ENCODE assay signal across 16 cellular contexts in genomic region chr15:77781131-77782051, GRCh38.
DNase-seq lines count a peak whose midpoint lies in the region; ATAC-seq and TF ChIP-seq lines count a peak whose summit lies in the region.
"Had no signal": no experiment of that assay in that cellular context is flagged by ENCODE, and none has a peak within 500 bp of the region (broad histone marks: within the 10 kb centered on the region; RNA-seq: fewer than 3 reads in every experiment).

No MANE protein-coding gene starts in this region.

- intact Hi-C loops in dorsolateral prefrontal cortex (cut with DNase I) = loop anchor here in 1 of 2 donors (5.0 kb wide), 1 partner anchor 49 kb away; no protein-coding TSS in a partner anchor

- H4K20me1 ChIP-seq in osteoblast (ENCODE audit: insufficient read depth, low read length) = peaks cover 6% of the 10 kb centered on the region

- no peak for TF ChIP-seq CTCF in dorsolateral prefrontal cortex (IDR thresholded peaks at IDR 0.05 in 54 of 56, conservative IDR thresholded peaks at IDR 0.05 in 2 of 56; ENCODE audit: low read depth in 1 of 56, partially characterized antibody in 56 of 56)
- TF ChIP-seq CTCF in osteoblast (IDR thresholded peaks at IDR 0.05; ENCODE audit: extremely low read depth, low read depth, low read length) = no peak

- no peaks in the 10 kb centered on the region for H3K27me3 ChIP-seq in dorsolateral prefrontal cortex
- peaks cover under 1% of the 10 kb centered on the region for H3K27me3 ChIP-seq in osteoblast (ENCODE audit: insufficient read depth, low read length)

- H3K9me3 ChIP-seq in SK-N-MC (ENCODE audit: low read depth, low read length) = no peaks in the 10 kb centered on the region
- H3K9me3 ChIP-seq in osteoblast (ENCODE audit: low read depth, low read length) = no peaks in the 10 kb centered on the region

- no peak overlapping the region for H3K9ac ChIP-seq in SK-N-MC (ENCODE audit: insufficient read length)
- H3K9ac ChIP-seq: GM23248 had no signal

- H3K27ac ChIP-seq in SK-N-MC (peak overlapping the region; percentile 40; the same call in 1 of the 2 replicates), dorsolateral prefrontal cortex (peak overlapping the region in 46 of 59 donors; percentile 3 to 82 (median 56)), osteoblast (ENCODE audit: low read depth, low read length) (no peak overlapping the region)
- H3K27ac ChIP-seq: A549, C4-2B, GM23248 had no signal

- no peaks in the 10 kb centered on the region for H3K79me2 ChIP-seq in osteoblast (ENCODE audit: insufficient read depth, low read length)

- H3K36me3 ChIP-seq in SK-N-MC (ENCODE audit: insufficient read depth, low read length) = peaks cover 9% of the 10 kb centered on the region; the same call in 1 of the 2 replicates
- no peaks in the 10 kb centered on the region for H3K36me3 ChIP-seq in osteoblast (ENCODE audit: insufficient read depth, low read length)

- no peak overlapping the region for H3K4me2 ChIP-seq in osteoblast (ENCODE audit: insufficient read depth, low read length)
- H3K4me2 ChIP-seq: A549 had no signal

- DNase-seq in SK-N-MC (ENCODE audit: low read depth, low spot score) (no peak), dorsolateral prefrontal cortex (peak in 5 of 10 donors; percentile 18 to 73 (median 64)), osteoblast (ENCODE audit: insufficient read length, low spot score, missing footprints) (peak; percentile 56), GM03348 (ENCODE audit: low spot score) (no peak)
- DNase-seq in activated CD4-positive, alpha-beta T cell treated with anti-CD3 and anti-CD28 coated beads for 4 hours = no peak
- DNase-seq: AML-193; CD4-positive, alpha-beta T cell; DMS153; DMS79; GM23248; HCEC 1CT; KBM-7 had no signal

- no peak overlapping the region for H3K4me3 ChIP-seq in SK-N-MC
- H3K4me3 ChIP-seq in dorsolateral prefrontal cortex = no peak overlapping the region
- H3K4me3 ChIP-seq in osteoblast (ENCODE audit: insufficient read depth, low read length) = no peak overlapping the region
- H3K4me3 ChIP-seq: A549, GM23248 had no signal

- no peak for ATAC-seq in HG03280 (IDR thresholded peaks at IDR 0.05; ENCODE audit: unreplicated experiment)
- ATAC-seq: A549, HepG2 had no signal

- no peaks in the 10 kb centered on the region for H3K4me1 ChIP-seq in osteoblast (ENCODE audit: insufficient read depth, low read length)
- H3K4me1 ChIP-seq: A549 had no signal

- H2AFZ ChIP-seq in osteoblast (ENCODE audit: low read length) = no peak overlapping the region
- H2AFZ ChIP-seq: GM23248 had no signal
